9 cellular contexts compared by ENCODE assay signal in the genomic region with DNA sequence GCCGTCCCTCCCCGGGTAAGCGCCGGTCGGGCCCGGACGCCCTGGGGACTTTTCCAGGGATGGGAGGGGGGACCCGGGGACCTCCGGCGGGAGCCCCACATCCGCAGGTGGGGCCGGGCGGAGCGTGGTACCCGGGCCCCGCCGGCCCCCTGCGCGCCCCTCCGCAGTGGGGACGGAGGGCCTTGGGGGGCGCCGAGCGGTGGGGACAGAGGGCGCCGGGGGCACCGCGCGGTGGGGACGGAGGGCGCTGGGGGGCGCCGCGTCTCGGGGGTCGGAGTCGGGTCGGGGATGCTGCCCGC. TPM values are rescaled to one million over a fixed set of nuclear protein-coding genes. Genes with fewer than 3 reads are reported as not detected.
DNase-seq lines count a peak whose midpoint lies in the region; ATAC-seq and TF ChIP-seq lines count a peak whose summit lies in the region.
"Had no signal": no experiment of that assay in that cellular context is flagged by ENCODE, and none has a peak within 500 bp of the region (broad histone marks: within the 10 kb centered on the region; RNA-seq: fewer than 3 reads in every experiment).

No MANE protein-coding gene starts in this region.

- no peaks in the 10 kb centered on the region for H3K9me3 ChIP-seq in OCI-LY3 (ENCODE audit: insufficient read depth, low read length)
- H3K9me3 ChIP-seq in heart left ventricle = no peaks in the 10 kb centered on the region

- 1% methylated on average over 39 of the region's 39 CpGs; no CpG with 5 or more reads in 2 of the 4 donors for WGBS in heart left ventricle, 4 donors

- H4K20me1 ChIP-seq in OCI-LY3 (ENCODE audit: insufficient read depth, low read length) = peaks cover 20% of the 10 kb centered on the region

- H2AFZ ChIP-seq in OCI-LY3 (ENCODE audit: low read depth, low read length) = no peak overlapping the region

- H3K36me3 ChIP-seq in OCI-LY3 (replicated peaks; ENCODE audit: low read depth, low read length) (no peaks in the 10 kb centered on the region), heart left ventricle (no peaks in the 10 kb centered on the region)

- peaks cover 51% of the 10 kb centered on the region for H3K79me2 ChIP-seq in OCI-LY3 (ENCODE audit: low read length)

- DNase-seq in heart left ventricle (no peak), COLO668 (lab: John Stamatoyannopoulos, UW; ENCODE audit: unreplicated experiment) (no peak), OCI-M2 (lab: John Stamatoyannopoulos, UW; ENCODE audit: unreplicated experiment) (no peak)
- DNase-seq in stimulated activated effector memory CD8-positive, alpha-beta T cell treated with anti-CD3 and anti-CD28 coated beads, Interleukin-12 subunit alpha, Interleukin-12 subunit beta, amount 100 ng/mL, for 72 hours (ENCODE audit: low spot score in 2 of 2) = no peak
- DNase-seq in activated CD4-positive, alpha-beta T cell treated with anti-CD3 and anti-CD28 coated beads, Interleukin-2, amount 50 U/mL, for 1 hour = no peak
- DNase-seq in stimulated activated CD4-positive, alpha-beta T cell treated with anti-CD3 and anti-CD28 coated beads, Interleukin-15, amount 100 ng/mL, for 24 hours = no peak

- H3K27me3 ChIP-seq in OCI-LY3 (ENCODE audit: low read depth, low read length) (0 out of 2 replicates have a peak, but pooled peaks cover 2% of the 10 kb centered on the region), heart left ventricle (peaks cover 0 to 18% (median 2%) of the 10 kb centered on the region in 9 donors)

- H3K36me3 Mint-ChIP-seq in stimulated activated effector memory CD8-positive, alpha-beta T cell treated with anti-CD3 and anti-CD28 coated beads, Interleukin-12 subunit alpha, Interleukin-12 subunit beta, amount 100 ng/mL, for 72 hours = no peaks in the 10 kb centered on the region

- peak overlapping the region; percentile 86 for H3K4me3 Mint-ChIP-seq in stimulated activated effector memory CD8-positive, alpha-beta T cell treated with anti-CD3 and anti-CD28 coated beads, Interleukin-12 subunit alpha, Interleukin-12 subunit beta, amount 100 ng/mL, for 72 hours

- intact Hi-C loops in heart left ventricle (cut with DNase I) = loop anchor here in 9 of 10 donors (1.0 to 10.0 kb wide), 13 partner anchors 65 to 217 kb away; no protein-coding TSS in a partner anchor

- peak; percentile 28 for ATAC-seq in GM19397 (IDR thresholded peaks at IDR 0.05; ENCODE audit: unreplicated experiment)
- ATAC-seq in heart left ventricle = no peak
- ATAC-seq in stimulated activated effector memory CD8-positive, alpha-beta T cell treated with anti-CD3 and anti-CD28 coated beads, Interleukin-12 subunit alpha, Interleukin-12 subunit beta, amount 100 ng/mL, for 72 hours = no peak

- H3K4me1 ChIP-seq in OCI-LY3 (ENCODE audit: low read length) (peaks cover 42% of the 10 kb centered on the region), heart left ventricle (peaks cover 0 to 22% (median 3%) of the 10 kb centered on the region in 12 donors)

- H3K4me3 ChIP-seq in OCI-LY3 (ENCODE audit: low read length) (peak overlapping the region; percentile 90), heart left ventricle (peak overlapping the region; percentile 59 to 91 (median 80))

- peak overlapping the region; percentile 79 for H3K27ac ChIP-seq in OCI-LY3 (ENCODE audit: low read length)
- H3K27ac ChIP-seq in heart left ventricle = peak overlapping the region; percentile 78 to 95 (median 89)

- no peak overlapping the region for H3K27ac Mint-ChIP-seq in stimulated activated effector memory CD8-positive, alpha-beta T cell treated with anti-CD3 and anti-CD28 coated beads, Interleukin-12 subunit alpha, Interleukin-12 subunit beta, amount 100 ng/mL, for 72 hours

- TF ChIP-seq POLR2A in heart left ventricle (IDR thresholded peaks at IDR 0.05) = no peak

- H3K4me1 Mint-ChIP-seq in stimulated activated effector memory CD8-positive, alpha-beta T cell treated with anti-CD3 and anti-CD28 coated beads, Interleukin-12 subunit alpha, Interleukin-12 subunit beta, amount 100 ng/mL, for 72 hours = peaks cover 18% of the 10 kb centered on the region

- TF ChIP-seq CTCF in OCI-LY3 (IDR thresholded peaks at IDR 0.05; ENCODE audit: low read depth, low read length) (no peak), heart left ventricle (IDR thresholded peaks at IDR 0.05) (no peak)

- H3K9ac ChIP-seq in OCI-LY3 (ENCODE audit: low read length) = peak overlapping the region; percentile 93

- peak overlapping the region; percentile 98 for H3K4me2 ChIP-seq in OCI-LY3 (ENCODE audit: low read length)

- H3K9me3 Mint-ChIP-seq in stimulated activated effector memory CD8-positive, alpha-beta T cell treated with anti-CD3 and anti-CD28 coated beads, Interleukin-12 subunit alpha, Interleukin-12 subunit beta, amount 100 ng/mL, for 72 hours = no peaks in the 10 kb centered on the region

RNA-seq across cellular contexts. Expression of gene PLEKHG1, which starts 0.3 kb away (rescaled TPM):
- total RNA-seq in heart left ventricle = 10 to 100 TPM in 6 of 9 donors, 1 to 10 TPM in 3; 6.1 to 27.0 (median 11.8) TPM
- polyA plus RNA-seq in heart left ventricle = 1 to 10 TPM; 2.2 to 5.3 TPM
- total RNA-seq: myocyte had no signal
